1 cellular context compared by ENCODE assay signal in the genomic region with DNA sequence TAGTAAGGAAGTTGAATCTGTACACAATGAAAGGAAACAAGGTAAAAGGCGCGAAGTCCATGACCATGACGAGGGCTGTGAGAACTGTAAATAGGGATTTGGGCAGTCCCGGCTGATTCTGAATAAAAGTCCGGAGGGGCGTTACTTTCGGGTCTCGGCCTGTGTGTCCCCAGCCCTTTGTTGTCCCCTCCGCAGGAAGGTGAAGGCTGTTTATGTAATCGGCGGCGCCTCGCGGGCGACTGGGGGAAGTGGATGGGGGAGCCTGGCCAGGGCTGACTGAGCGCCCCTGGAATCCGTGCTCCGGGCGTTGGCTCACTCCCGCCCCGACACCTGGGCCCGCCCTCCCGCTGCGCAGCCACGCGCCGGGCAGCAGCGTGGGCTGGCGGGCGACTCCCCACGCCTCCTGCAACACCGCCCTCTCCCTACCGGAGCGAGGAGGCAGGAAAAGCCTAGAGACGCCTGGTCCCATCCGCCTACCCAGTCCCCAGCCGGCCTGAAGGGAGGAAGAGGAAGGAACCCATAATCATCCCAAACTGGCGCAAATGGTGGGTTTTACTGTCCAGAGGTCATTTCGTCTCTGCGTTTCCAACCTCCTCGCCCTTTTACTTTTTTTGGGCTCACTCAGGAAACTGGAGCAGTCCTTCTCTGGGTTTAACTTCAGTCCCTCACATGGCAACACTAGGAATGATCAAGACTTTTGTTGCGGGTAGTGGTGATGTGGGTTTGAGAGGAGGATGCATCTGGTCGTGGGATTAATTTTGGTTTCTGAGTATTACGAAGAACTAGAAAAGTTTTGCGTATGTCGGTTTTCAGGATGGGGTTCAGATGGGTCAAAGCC.
TF ChIP-seq lines count a peak whose summit lies in the region.

No MANE protein-coding gene starts in this region.

TF ChIP-seq in HepG2, 621 proteins besides CTCF, POLR2A, EP300 and RAD21 (continued from another document and continues in another):
- TF ChIP-seq, protein P1, sequence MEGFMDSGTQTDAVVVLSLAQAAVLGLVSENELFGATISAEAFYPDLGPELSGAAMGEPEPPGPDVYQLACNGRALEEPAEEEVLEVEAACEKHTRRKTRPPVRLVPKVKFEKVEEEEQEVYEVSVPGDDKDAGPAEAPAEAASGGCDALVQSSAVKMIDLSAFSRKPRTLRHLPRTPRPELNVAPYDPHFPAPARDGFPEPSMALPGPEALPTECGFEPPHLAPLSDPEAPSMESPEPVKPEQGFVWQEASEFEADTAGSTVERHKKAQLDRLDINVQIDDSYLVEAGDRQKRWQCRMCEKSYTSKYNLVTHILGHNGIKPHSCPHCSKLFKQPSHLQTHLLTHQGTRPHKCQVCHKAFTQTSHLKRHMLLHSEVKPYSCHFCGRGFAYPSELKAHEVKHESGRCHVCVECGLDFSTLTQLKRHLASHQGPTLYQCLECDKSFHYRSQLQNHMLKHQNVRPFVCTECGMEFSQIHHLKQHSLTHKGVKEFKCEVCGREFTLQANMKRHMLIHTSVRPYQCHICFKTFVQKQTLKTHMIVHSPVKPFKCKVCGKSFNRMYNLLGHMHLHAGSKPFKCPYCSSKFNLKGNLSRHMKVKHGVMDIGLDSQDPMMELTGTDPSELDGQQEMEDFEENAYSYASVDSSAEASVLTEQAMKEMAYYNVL (CRISPR knock-in tag; IDR thresholded peaks at IDR 0.05; ENCODE audit: borderline replicate concordance), result peak; percentile 80
- TF ChIP-seq ATM (IDR thresholded peaks at IDR 0.05; ENCODE audit: borderline replicate concordance) (no peak), YY1 (IDR thresholded peaks at IDR 0.05; ENCODE audit: insufficient read depth, insufficient replicate concordance, low read depth, low read length) (peak; percentile 68), ZNF256 (CRISPR knock-in tag; conservative IDR thresholded peaks at IDR 0.05) (no peak), ZZZ3 (CRISPR knock-in tag; IDR thresholded peaks at IDR 0.05; ENCODE audit: borderline replicate concordance) (no peak), PRMT3 (CRISPR knock-in tag; IDR thresholded peaks at IDR 0.05; ENCODE audit: borderline replicate concordance, low read depth) (no peak), ZNF773 (CRISPR knock-in tag; IDR thresholded peaks at IDR 0.05; ENCODE audit: borderline replicate concordance) (peak; percentile 80; the same call in 1 of the 2 replicates), PCBP2 (optimal IDR thresholded peaks at IDR 0.05; ENCODE audit: low read depth, low read length, poor library complexity, severe bottlenecking) (no peak), BRCA1 (CRISPR knock-in tag; IDR thresholded peaks at IDR 0.05) (0 out of 2 replicates have a peak, but pooled peaks have one; percentile 40), CBFB (CRISPR knock-in tag; IDR thresholded peaks at IDR 0.05) (peak; percentile 24; the same call in 1 of the 2 replicates), ZKSCAN1 (IDR thresholded peaks at IDR 0.05; ENCODE audit: low read length) (no peak), ZNF230 (CRISPR knock-in tag; IDR thresholded peaks at IDR 0.05) (peak; percentile 25; the same call in 1 of the 2 replicates), CEBPB (IDR thresholded peaks at IDR 0.05; ENCODE audit: borderline replicate concordance, low read depth, low read length) (no peak), SIX4 (CRISPR knock-in tag; IDR thresholded peaks at IDR 0.05) (no peak), ZMYM2 (CRISPR knock-in tag; IDR thresholded peaks at IDR 0.05) (no peak), NCOA1 (CRISPR knock-in tag; IDR thresholded peaks at IDR 0.05) (0 out of 2 replicates have a peak, but pooled peaks have one; percentile 69), PAWR (CRISPR knock-in tag; IDR thresholded peaks at IDR 0.05; ENCODE audit: borderline replicate concordance) (no peak; the same call in 1 of the 2 replicates), ATF1 (CRISPR knock-in tag; IDR thresholded peaks at IDR 0.05) (no peak), ZBTB1 (CRISPR knock-in tag; IDR thresholded peaks at IDR 0.05; ENCODE audit: borderline replicate concordance) (no peak), HNF4A (CRISPR knock-in tag; IDR thresholded peaks at IDR 0.05) (peak; percentile 80), HMG20B (CRISPR knock-in tag; conservative IDR thresholded peaks at IDR 0.05) (0 out of 2 replicates have a peak, but pooled peaks have one; percentile 21)
- TF ChIP-seq, protein P2, sequence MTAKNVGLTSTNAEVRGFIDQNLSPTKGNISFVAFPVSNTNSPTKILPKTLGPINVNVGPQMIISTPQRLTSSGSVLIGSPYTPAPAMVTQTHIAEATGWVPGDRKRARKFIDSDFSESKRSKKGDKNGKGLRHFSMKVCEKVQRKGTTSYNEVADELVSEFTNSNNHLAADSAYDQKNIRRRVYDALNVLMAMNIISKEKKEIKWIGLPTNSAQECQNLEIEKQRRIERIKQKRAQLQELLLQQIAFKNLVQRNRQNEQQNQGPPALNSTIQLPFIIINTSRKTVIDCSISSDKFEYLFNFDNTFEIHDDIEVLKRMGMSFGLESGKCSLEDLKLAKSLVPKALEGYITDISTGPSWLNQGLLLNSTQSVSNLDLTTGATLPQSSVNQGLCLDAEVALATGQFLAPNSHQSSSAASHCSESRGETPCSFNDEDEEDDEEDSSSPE (CRISPR knock-in tag; IDR thresholded peaks at IDR 0.05), result peak; percentile 81
- TF ChIP-seq, protein P3, sequence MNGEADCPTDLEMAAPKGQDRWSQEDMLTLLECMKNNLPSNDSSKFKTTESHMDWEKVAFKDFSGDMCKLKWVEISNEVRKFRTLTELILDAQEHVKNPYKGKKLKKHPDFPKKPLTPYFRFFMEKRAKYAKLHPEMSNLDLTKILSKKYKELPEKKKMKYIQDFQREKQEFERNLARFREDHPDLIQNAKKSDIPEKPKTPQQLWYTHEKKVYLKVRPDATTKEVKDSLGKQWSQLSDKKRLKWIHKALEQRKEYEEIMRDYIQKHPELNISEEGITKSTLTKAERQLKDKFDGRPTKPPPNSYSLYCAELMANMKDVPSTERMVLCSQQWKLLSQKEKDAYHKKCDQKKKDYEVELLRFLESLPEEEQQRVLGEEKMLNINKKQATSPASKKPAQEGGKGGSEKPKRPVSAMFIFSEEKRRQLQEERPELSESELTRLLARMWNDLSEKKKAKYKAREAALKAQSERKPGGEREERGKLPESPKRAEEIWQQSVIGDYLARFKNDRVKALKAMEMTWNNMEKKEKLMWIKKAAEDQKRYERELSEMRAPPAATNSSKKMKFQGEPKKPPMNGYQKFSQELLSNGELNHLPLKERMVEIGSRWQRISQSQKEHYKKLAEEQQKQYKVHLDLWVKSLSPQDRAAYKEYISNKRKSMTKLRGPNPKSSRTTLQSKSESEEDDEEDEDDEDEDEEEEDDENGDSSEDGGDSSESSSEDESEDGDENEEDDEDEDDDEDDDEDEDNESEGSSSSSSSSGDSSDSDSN (CRISPR knock-in tag; IDR thresholded peaks at IDR 0.05), result peak; percentile 95
- TF ChIP-seq, protein P4, sequence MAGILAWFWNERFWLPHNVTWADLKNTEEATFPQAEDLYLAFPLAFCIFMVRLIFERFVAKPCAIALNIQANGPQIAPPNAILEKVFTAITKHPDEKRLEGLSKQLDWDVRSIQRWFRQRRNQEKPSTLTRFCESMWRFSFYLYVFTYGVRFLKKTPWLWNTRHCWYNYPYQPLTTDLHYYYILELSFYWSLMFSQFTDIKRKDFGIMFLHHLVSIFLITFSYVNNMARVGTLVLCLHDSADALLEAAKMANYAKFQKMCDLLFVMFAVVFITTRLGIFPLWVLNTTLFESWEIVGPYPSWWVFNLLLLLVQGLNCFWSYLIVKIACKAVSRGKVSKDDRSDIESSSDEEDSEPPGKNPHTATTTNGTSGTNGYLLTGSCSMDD (CRISPR knock-in tag; IDR thresholded peaks at IDR 0.05), result no peak
- TF ChIP-seq, protein P5, sequence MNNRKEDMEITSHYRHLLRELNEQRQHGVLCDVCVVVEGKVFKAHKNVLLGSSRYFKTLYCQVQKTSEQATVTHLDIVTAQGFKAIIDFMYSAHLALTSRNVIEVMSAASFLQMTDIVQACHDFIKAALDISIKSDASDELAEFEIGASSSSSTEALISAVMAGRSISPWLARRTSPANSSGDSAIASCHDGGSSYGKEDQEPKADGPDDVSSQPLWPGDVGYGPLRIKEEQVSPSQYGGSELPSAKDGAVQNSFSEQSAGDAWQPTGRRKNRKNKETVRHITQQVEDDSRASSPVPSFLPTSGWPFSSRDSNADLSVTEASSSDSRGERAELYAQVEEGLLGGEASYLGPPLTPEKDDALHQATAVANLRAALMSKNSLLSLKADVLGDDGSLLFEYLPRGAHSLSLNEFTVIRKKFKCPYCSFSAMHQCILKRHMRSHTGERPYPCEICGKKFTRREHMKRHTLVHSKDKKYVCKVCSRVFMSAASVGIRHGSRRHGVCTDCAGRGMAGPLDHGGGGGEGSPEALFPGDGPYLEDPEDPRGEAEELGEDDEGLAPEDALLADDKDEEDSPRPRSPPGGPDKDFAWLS (CRISPR knock-in tag; IDR thresholded peaks at IDR 0.05; ENCODE audit: borderline replicate concordance), result 0 out of 2 replicates have a peak, but pooled peaks have one; percentile 92
- TF ChIP-seq, protein P6, sequence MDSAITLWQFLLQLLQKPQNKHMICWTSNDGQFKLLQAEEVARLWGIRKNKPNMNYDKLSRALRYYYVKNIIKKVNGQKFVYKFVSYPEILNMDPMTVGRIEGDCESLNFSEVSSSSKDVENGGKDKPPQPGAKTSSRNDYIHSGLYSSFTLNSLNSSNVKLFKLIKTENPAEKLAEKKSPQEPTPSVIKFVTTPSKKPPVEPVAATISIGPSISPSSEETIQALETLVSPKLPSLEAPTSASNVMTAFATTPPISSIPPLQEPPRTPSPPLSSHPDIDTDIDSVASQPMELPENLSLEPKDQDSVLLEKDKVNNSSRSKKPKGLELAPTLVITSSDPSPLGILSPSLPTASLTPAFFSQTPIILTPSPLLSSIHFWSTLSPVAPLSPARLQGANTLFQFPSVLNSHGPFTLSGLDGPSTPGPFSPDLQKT (CRISPR knock-in tag; IDR thresholded peaks at IDR 0.05; ENCODE audit: borderline replicate concordance), result no peak
- TF ChIP-seq, protein P7, sequence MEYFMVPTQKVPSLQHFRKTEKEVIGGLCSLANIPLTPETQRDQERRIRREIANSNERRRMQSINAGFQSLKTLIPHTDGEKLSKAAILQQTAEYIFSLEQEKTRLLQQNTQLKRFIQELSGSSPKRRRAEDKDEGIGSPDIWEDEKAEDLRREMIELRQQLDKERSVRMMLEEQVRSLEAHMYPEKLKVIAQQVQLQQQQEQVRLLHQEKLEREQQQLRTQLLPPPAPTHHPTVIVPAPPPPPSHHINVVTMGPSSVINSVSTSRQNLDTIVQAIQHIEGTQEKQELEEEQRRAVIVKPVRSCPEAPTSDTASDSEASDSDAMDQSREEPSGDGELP (IDR thresholded peaks at IDR 0.05; ENCODE audit: borderline replicate concordance, low read depth), result peak; percentile 76
- TF ChIP-seq, protein P8, sequence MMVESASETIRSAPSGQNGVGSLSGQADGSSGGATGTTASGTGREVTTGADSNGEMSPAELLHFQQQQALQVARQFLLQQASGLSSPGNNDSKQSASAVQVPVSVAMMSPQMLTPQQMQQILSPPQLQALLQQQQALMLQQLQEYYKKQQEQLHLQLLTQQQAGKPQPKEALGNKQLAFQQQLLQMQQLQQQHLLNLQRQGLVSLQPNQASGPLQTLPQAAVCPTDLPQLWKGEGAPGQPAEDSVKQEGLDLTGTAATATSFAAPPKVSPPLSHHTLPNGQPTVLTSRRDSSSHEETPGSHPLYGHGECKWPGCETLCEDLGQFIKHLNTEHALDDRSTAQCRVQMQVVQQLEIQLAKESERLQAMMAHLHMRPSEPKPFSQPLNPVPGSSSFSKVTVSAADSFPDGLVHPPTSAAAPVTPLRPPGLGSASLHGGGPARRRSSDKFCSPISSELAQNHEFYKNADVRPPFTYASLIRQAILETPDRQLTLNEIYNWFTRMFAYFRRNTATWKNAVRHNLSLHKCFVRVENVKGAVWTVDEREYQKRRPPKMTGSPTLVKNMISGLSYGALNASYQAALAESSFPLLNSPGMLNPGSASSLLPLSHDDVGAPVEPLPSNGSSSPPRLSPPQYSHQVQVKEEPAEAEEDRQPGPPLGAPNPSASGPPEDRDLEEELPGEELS (CRISPR knock-in tag; IDR thresholded peaks at IDR 0.05), result peak; percentile 84
- TF ChIP-seq, protein P9, sequence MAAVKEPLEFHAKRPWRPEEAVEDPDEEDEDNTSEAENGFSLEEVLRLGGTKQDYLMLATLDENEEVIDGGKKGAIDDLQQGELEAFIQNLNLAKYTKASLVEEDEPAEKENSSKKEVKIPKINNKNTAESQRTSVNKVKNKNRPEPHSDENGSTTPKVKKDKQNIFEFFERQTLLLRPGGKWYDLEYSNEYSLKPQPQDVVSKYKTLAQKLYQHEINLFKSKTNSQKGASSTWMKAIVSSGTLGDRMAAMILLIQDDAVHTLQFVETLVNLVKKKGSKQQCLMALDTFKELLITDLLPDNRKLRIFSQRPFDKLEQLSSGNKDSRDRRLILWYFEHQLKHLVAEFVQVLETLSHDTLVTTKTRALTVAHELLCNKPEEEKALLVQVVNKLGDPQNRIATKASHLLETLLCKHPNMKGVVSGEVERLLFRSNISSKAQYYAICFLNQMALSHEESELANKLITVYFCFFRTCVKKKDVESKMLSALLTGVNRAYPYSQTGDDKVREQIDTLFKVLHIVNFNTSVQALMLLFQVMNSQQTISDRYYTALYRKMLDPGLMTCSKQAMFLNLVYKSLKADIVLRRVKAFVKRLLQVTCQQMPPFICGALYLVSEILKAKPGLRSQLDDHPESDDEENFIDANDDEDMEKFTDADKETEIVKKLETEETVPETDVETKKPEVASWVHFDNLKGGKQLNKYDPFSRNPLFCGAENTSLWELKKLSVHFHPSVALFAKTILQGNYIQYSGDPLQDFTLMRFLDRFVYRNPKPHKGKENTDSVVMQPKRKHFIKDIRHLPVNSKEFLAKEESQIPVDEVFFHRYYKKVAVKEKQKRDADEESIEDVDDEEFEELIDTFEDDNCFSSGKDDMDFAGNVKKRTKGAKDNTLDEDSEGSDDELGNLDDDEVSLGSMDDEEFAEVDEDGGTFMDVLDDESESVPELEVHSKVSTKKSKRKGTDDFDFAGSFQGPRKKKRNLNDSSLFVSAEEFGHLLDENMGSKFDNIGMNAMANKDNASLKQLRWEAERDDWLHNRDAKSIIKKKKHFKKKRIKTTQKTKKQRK (IDR thresholded peaks at IDR 0.05; ENCODE audit: low read length), result no peak
- TF ChIP-seq, protein P10, sequence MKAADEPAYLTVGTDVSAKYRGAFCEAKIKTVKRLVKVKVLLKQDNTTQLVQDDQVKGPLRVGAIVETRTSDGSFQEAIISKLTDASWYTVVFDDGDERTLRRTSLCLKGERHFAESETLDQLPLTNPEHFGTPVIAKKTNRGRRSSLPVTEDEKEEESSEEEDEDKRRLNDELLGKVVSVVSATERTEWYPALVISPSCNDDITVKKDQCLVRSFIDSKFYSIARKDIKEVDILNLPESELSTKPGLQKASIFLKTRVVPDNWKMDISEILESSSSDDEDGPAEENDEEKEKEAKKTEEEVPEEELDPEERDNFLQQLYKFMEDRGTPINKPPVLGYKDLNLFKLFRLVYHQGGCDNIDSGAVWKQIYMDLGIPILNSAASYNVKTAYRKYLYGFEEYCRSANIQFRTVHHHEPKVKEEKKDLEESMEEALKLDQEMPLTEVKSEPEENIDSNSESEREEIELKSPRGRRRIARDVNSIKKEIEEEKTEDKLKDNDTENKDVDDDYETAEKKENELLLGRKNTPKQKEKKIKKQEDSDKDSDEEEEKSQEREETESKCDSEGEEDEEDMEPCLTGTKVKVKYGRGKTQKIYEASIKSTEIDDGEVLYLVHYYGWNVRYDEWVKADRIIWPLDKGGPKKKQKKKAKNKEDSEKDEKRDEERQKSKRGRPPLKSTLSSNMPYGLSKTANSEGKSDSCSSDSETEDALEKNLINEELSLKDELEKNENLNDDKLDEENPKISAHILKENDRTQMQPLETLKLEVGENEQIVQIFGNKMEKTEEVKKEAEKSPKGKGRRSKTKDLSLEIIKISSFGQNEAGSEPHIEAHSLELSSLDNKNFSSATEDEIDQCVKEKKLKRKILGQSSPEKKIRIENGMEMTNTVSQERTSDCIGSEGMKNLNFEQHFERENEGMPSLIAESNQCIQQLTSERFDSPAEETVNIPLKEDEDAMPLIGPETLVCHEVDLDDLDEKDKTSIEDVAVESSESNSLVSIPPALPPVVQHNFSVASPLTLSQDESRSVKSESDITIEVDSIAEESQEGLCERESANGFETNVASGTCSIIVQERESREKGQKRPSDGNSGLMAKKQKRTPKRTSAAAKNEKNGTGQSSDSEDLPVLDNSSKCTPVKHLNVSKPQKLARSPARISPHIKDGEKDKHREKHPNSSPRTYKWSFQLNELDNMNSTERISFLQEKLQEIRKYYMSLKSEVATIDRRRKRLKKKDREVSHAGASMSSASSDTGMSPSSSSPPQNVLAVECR (CRISPR knock-in tag; IDR thresholded peaks at IDR 0.05; ENCODE audit: borderline replicate concordance), result peak; percentile 87
